14 cellular contexts compared by ENCODE assay signal in genomic region chr5:175288048-175288621, GRCh38.
DNase-seq lines count a peak whose midpoint lies in the region; ATAC-seq, FAIRE-seq and TF ChIP-seq lines count a peak whose summit lies in the region.
"Had no signal": no experiment of that assay in that cellular context is flagged by ENCODE, and none has a peak within 500 bp of the region (broad histone marks: within the 10 kb centered on the region; RNA-seq: fewer than 3 reads in every experiment).

No MANE protein-coding gene starts in this region.

- POLR2A ChIA-PET in MCF 10A (lab: Yijun Ruan, JAX), result interaction anchor here (0.7 to 0.9 kb wide), 2 partner anchors 9 to 36 kb away, joined by 3 read pairs; no protein-coding TSS in a partner anchor
- POLR2A ChIA-PET in T-cell (lab: Charles Lee), result no interaction called here

- CTCF ChIA-PET in MCF 10A (lab: Yijun Ruan, JAX) (interaction anchor here (0.6 kb wide), 1 partner anchor 177 kb away, joined by 3 read pairs; no protein-coding TSS in a partner anchor), mammary epithelial cell (lab: Charles Lee; ENCODE audit: low non-redundant PET) (no interaction called here), T-cell (lab: Charles Lee) (interaction anchor here in 1 of 2 donors (0.6 kb wide), 1 partner anchor 336 kb away, joined by 7 read pairs; no protein-coding TSS in a partner anchor)

- H3K27ac ChIP-seq in mammary epithelial cell (ENCODE audit: insufficient read depth, low read depth, low read length), result no peak overlapping the region
- H3K27ac ChIP-seq: uterus, WERI-Rb-1 had no signal

- H4K20me1 ChIP-seq in mammary epithelial cell (ENCODE audit: insufficient read depth, low read length), result no peaks in the 10 kb centered on the region

- dilution Hi-C loops in mammary epithelial cell (cut with HindIII; ENCODE audit: low sequenced_read_pairs), result no loop called here

- peak overlapping the region; percentile 68 for H3K27ac Mint-ChIP-seq in MCF 10A (ENCODE audit: low read depth, unreplicated experiment)
- no peak overlapping the region for H3K27ac Mint-ChIP-seq in T-cell
- H3K27ac Mint-ChIP-seq: activated naive CD4-positive, alpha-beta T cell treated with anti-CD3 and anti-CD28 coated beads, Interleukin-2, amount 50 U/mL, for 24 hours; endodermal cell; immature natural killer cell had no signal

- ATAC-seq in T-cell (replicated peaks in 1 of 4), result no peak
- ATAC-seq in HG02759 (IDR thresholded peaks at IDR 0.05; ENCODE audit: unreplicated experiment), result no peak

- DNase-seq in MCF 10A (ENCODE audit: unreplicated experiment) (peak; percentile 62), mammary epithelial cell (no peak), RCC 7860 (ENCODE audit: low spot score) (peak; percentile 97), fibroblast of pulmonary artery (ENCODE audit: low read depth) (peak; percentile 2), superior temporal gyrus (ENCODE audit: extremely low spot score) (peak; percentile 72), T-cell (no peak), globus pallidus (ENCODE audit: low spot score) (no peak)
- DNase-seq: endodermal cell; immature natural killer cell; NK-92 treated with Interleukin-12 subunit alpha and Interleukin-12 subunit beta, amount 100 ng/mL, for 24 hours; uterus; WERI-Rb-1 had no signal

- H3K36me3 Mint-ChIP-seq in MCF 10A (ENCODE audit: insufficient read depth, unreplicated experiment), result no peaks in the 10 kb centered on the region
- H3K36me3 Mint-ChIP-seq in T-cell, result no peaks in the 10 kb centered on the region
- H3K36me3 Mint-ChIP-seq: activated naive CD4-positive, alpha-beta T cell treated with anti-CD3 and anti-CD28 coated beads, Interleukin-2, amount 50 U/mL, for 24 hours; immature natural killer cell had no signal

- H3K4me1 Mint-ChIP-seq in MCF 10A (ENCODE audit: insufficient read depth, unreplicated experiment) (peaks cover 18% of the 10 kb centered on the region), T-cell (no peaks in the 10 kb centered on the region)
- H3K4me1 Mint-ChIP-seq: activated naive CD4-positive, alpha-beta T cell treated with anti-CD3 and anti-CD28 coated beads, Interleukin-2, amount 50 U/mL, for 24 hours; immature natural killer cell had no signal

- no peaks in the 10 kb centered on the region for H3K36me3 ChIP-seq in mammary epithelial cell (ENCODE audit: insufficient read depth, low read length)
- H3K36me3 ChIP-seq: uterus, WERI-Rb-1 had no signal

- H3K4me3 ChIP-seq in mammary epithelial cell (replicated peaks in 1 of 3; ENCODE audit: insufficient read depth in 1 of 3, low read depth in 2 of 3, low read length in 3 of 3), result no peak overlapping the region
- no peak overlapping the region for H3K4me3 ChIP-seq in fibroblast of pulmonary artery (replicated peaks; ENCODE audit: low read depth, low read length)
- H3K4me3 ChIP-seq: uterus had no signal

- no TSS peak for BruUV-seq in MCF 10A (replicated peaks; lab: Mats Ljungman, UMichigan)
- no TSS peak for BruUV-seq in mammary epithelial cell (replicated peaks; lab: Mats Ljungman, UMichigan)

- H2AFZ ChIP-seq in mammary epithelial cell (ENCODE audit: low read depth, low read length), result no peak overlapping the region

- no peak overlapping the region for H3K4me2 ChIP-seq in mammary epithelial cell (ENCODE audit: insufficient read depth, low read depth, low read length)

- peaks cover 8% of the 10 kb centered on the region for H3K9me3 ChIP-seq in mammary epithelial cell (replicated peaks; ENCODE audit: insufficient read depth, low read length)
- H3K9me3 ChIP-seq: uterus had no signal

- intact Hi-C loops in MCF 10A (cut with micrococcal nuclease) (no loop called here), mammary epithelial cell (cut with micrococcal nuclease) (no loop called here)

- in situ Hi-C loops in mammary epithelial cell (cut with MboI; ENCODE audit: low sequenced_read_pairs in 2 of 2), result no loop called here

- no peaks in the 10 kb centered on the region for H3K4me1 ChIP-seq in mammary epithelial cell (ENCODE audit: insufficient read depth, low read length)
- H3K4me1 ChIP-seq: uterus had no signal

- no peak for TF ChIP-seq CTCF in MCF 10A (IDR thresholded peaks at IDR 0.05; ENCODE audit: unreplicated experiment)
- TF ChIP-seq CTCF in mammary epithelial cell (conservative IDR thresholded peaks at IDR 0.05 in 1 of 2, IDR thresholded peaks at IDR 0.05 in 1 of 2; ENCODE audit: extremely low read depth in 1 of 2, insufficient read depth in 1 of 2, low read depth in 1 of 2, low read length in 2 of 2), result no peak
- no peak for TF ChIP-seq CTCF in fibroblast of pulmonary artery (IDR thresholded peaks at IDR 0.05; ENCODE audit: low read length, missing control alignments)

- H3K9ac ChIP-seq in mammary epithelial cell (ENCODE audit: insufficient read depth, low read length), result no peak overlapping the region

- H3K4me3 Mint-ChIP-seq in MCF 10A (ENCODE audit: unreplicated experiment) (peak overlapping the region; percentile 22), T-cell (no peak overlapping the region)
- H3K4me3 Mint-ChIP-seq: activated naive CD4-positive, alpha-beta T cell treated with anti-CD3 and anti-CD28 coated beads, Interleukin-2, amount 50 U/mL, for 24 hours; endodermal cell; immature natural killer cell had no signal

- H3K79me2 ChIP-seq in mammary epithelial cell (ENCODE audit: insufficient read depth, low read length), result no peaks in the 10 kb centered on the region

- H3K9me3 Mint-ChIP-seq in MCF 10A (ENCODE audit: unreplicated experiment) (peaks cover 22% of the 10 kb centered on the region), T-cell (no peaks in the 10 kb centered on the region)
- H3K9me3 Mint-ChIP-seq: activated naive CD4-positive, alpha-beta T cell treated with anti-CD3 and anti-CD28 coated beads, Interleukin-2, amount 50 U/mL, for 24 hours; endodermal cell had no signal

- WGBS in mammary epithelial cell (ENCODE audit: low coverage, missing lambda C conversion rate), result 6% methylated on average over 8 of the region's 9 CpGs

- no peaks in the 10 kb centered on the region for H3K27me3 ChIP-seq in mammary epithelial cell (ENCODE audit: insufficient read depth, low read length)
- H3K27me3 ChIP-seq: uterus had no signal

- FAIRE-seq in RCC 7860 (lab: Jason Lieb, UNC), result peak; percentile 97

- H3K27me3 Mint-ChIP-seq in MCF 10A (ENCODE audit: insufficient read depth, unreplicated experiment) (peaks cover 11% of the 10 kb centered on the region), T-cell (peaks cover 7 to 12% of the 10 kb centered on the region in 2 donors)

Comparison
In these comparisons a context has a peak if more than half of its experiments do, and no peak if none do; other contexts are left out.
1. DNase-seq: peak in MCF 10A (single experiment), RCC 7860 (single experiment), fibroblast of pulmonary artery (single experiment) and superior temporal gyrus (single experiment); none in mammary epithelial cell (single experiment), T-cell (0 of 34) and globus pallidus (single experiment).